8 cellular contexts compared by ENCODE assay signal in genomic region chr7:110973566-110973965, GRCh38.
"Had no signal": no experiment of that assay in that cellular context is flagged by ENCODE, and none has a peak within 500 bp of the region (broad histone marks: within the 10 kb centered on the region; RNA-seq: fewer than 3 reads in every experiment).

No MANE protein-coding gene starts in this region.

- H3K27ac Mint-ChIP-seq: GM23338, H9 had no signal

- DNase-seq: H9, HCEC 1CT, IMR-90 had no signal

- FAIRE-seq: H1, H54, HTR-8/SVneo, K562 had no signal

- H3K9me3 Mint-ChIP-seq: GM23338, H9 had no signal

- H3K4me3 Mint-ChIP-seq: GM23338, H9 had no signal

- ATAC-seq: GM23338, K562 had no signal

- H3K4me3 ChIP-seq: GM23338, K562 had no signal
